ENCODE assay signal across 8 cellular contexts in genomic region chr9:96413312-96414221, GRCh38. TPM values are rescaled to one million over a fixed set of nuclear protein-coding genes. Genes with fewer than 3 reads are reported as not detected.
A peak's percentile ranks its signal among the peaks of the same experiment; 100 is the strongest.
DNase-seq lines count a peak whose midpoint lies in the region; ATAC-seq and TF ChIP-seq lines count a peak whose summit lies in the region.

No MANE protein-coding gene starts in this region.

- peak overlapping the region; percentile 66 to 89 (median 75) for H3K4me3 Mint-ChIP-seq in CD8-positive, alpha-beta memory T cell
- H3K4me3 Mint-ChIP-seq in endodermal cell (no peak overlapping the region), type B pancreatic cell (peak overlapping the region; percentile 9), endothelial cell (ENCODE audit: unreplicated experiment) (no peak overlapping the region)

- no peaks in the 10 kb centered on the region for H3K27me3 ChIP-seq in CD8-positive, alpha-beta memory T cell (ENCODE audit: insufficient read depth, low read length, poor library complexity, severe bottlenecking)
- H3K27me3 ChIP-seq in endodermal cell (ENCODE audit: control insufficient read depth, insufficient read depth, low read length, poor library complexity, severe bottlenecking), result no peaks in the 10 kb centered on the region

- H3K9me3 ChIP-seq in CD8-positive, alpha-beta memory T cell (ENCODE audit: low read length), result no peaks in the 10 kb centered on the region
- H3K9me3 ChIP-seq in endodermal cell (ENCODE audit: control insufficient read depth, low read length), result no peaks in the 10 kb centered on the region

- no peaks in the 10 kb centered on the region for H3K27me3 Mint-ChIP-seq in CD8-positive, alpha-beta memory T cell
- no peaks in the 10 kb centered on the region for H3K27me3 Mint-ChIP-seq in endodermal cell (ENCODE audit: insufficient read depth)
- H3K27me3 Mint-ChIP-seq in type B pancreatic cell, result no peaks in the 10 kb centered on the region
- peaks cover 5% of the 10 kb centered on the region for H3K27me3 Mint-ChIP-seq in endothelial cell (ENCODE audit: unreplicated experiment)

- TF ChIP-seq CTCF in endodermal cell (conservative IDR thresholded peaks at IDR 0.05), result no peak
- TF ChIP-seq CTCF in type B pancreatic cell (conservative IDR thresholded peaks at IDR 0.05), result no peak
- no peak for TF ChIP-seq CTCF in endothelial cell (IDR thresholded peaks at IDR 0.05; ENCODE audit: unreplicated experiment)

- peak in 1 of 5 donors; percentile 26 for DNase-seq in CD8-positive, alpha-beta memory T cell
- DNase-seq in NCI-H526 treated with DMSO at 0.1 percent for 48 hours (lab: John Stamatoyannopoulos, UW) (peak; percentile 2), endodermal cell (peak; percentile 44), type B pancreatic cell (ENCODE audit: extremely low spot score, unreplicated experiment) (no peak), endothelial cell (ENCODE audit: low spot score) (no peak), NCI-H524 treated with DMSO at 0.1 percent for 48 hours (lab: John Stamatoyannopoulos, UW) (no peak), NCI-H510A treated with DMSO at 0.1 percent for 48 hours (lab: John Stamatoyannopoulos, UW) (no peak)

- no peaks in the 10 kb centered on the region for H3K9me3 Mint-ChIP-seq in CD8-positive, alpha-beta memory T cell
- H3K9me3 Mint-ChIP-seq in endodermal cell, result no peaks in the 10 kb centered on the region
- no peaks in the 10 kb centered on the region for H3K9me3 Mint-ChIP-seq in type B pancreatic cell
- H3K9me3 Mint-ChIP-seq in endothelial cell (ENCODE audit: unreplicated experiment), result no peaks in the 10 kb centered on the region

- peaks cover 0 to 8% (median 0%) of the 10 kb centered on the region in 3 donors for H3K36me3 Mint-ChIP-seq in CD8-positive, alpha-beta memory T cell
- peaks cover 16% of the 10 kb centered on the region for H3K36me3 Mint-ChIP-seq in endodermal cell (ENCODE audit: low read depth)
- peaks cover 9% of the 10 kb centered on the region for H3K36me3 Mint-ChIP-seq in type B pancreatic cell
- H3K36me3 Mint-ChIP-seq in endothelial cell (ENCODE audit: low read depth, unreplicated experiment), result no peaks in the 10 kb centered on the region

- H3K27ac Mint-ChIP-seq in CD8-positive, alpha-beta memory T cell, result peak overlapping the region; percentile 61 to 97 (median 88)
- H3K27ac Mint-ChIP-seq in endodermal cell, result no peak overlapping the region
- peak overlapping the region; percentile 53 for H3K27ac Mint-ChIP-seq in type B pancreatic cell
- H3K27ac Mint-ChIP-seq in endothelial cell (ENCODE audit: unreplicated experiment), result no peak overlapping the region

- CTCF ChIA-PET in CD8-positive, alpha-beta memory T cell (lab: Charles Lee), result interaction anchor here (0.8 to 1.4 kb wide), 3 partner anchors 15 to 96 kb away, joined by 3 to 6 read pairs (median 4); partner anchors contain the start of gene SLC35D2

- WGBS in endodermal cell (ENCODE audit: insufficient coverage in 1 of 2, insufficient read length in 1 of 2), 2 experiments, result 89 to 92% methylated on average over 6 to 7 of the region's 7 CpGs

- peak; percentile 29 for ATAC-seq in GM21576 (IDR thresholded peaks at IDR 0.05; ENCODE audit: unreplicated experiment)

- H3K4me3 ChIP-seq in CD8-positive, alpha-beta memory T cell (ENCODE audit: low read length), result peak overlapping the region; percentile 11
- H3K4me3 ChIP-seq in endodermal cell (ENCODE audit: low read length), result no peak overlapping the region

- H3K36me3 ChIP-seq in CD8-positive, alpha-beta memory T cell (ENCODE audit: insufficient read depth, low read length), result no peaks in the 10 kb centered on the region
- H3K36me3 ChIP-seq in endodermal cell (ENCODE audit: control insufficient read depth, insufficient read depth, low read length), result peaks cover 7% of the 10 kb centered on the region

- no peak overlapping the region for H3K27ac ChIP-seq in CD8-positive, alpha-beta memory T cell (ENCODE audit: low read depth, low read length)
- no peak overlapping the region for H3K27ac ChIP-seq in endodermal cell (ENCODE audit: low read depth, low read length)

- POLR2A ChIA-PET in CD8-positive, alpha-beta memory T cell (lab: Charles Lee), result interaction anchor here (0.6 to 1.1 kb wide), 3 partner anchors 36 to 153 kb away, joined by 3 to 4 read pairs (median 3); partner anchors contain the start of gene HABP4

- peaks cover 34% of the 10 kb centered on the region for H3K4me1 ChIP-seq in CD8-positive, alpha-beta memory T cell (ENCODE audit: insufficient read depth, low read length)
- H3K4me1 ChIP-seq in endodermal cell (ENCODE audit: control insufficient read depth, insufficient read depth, low read length), result no peaks in the 10 kb centered on the region

- H3K4me1 Mint-ChIP-seq in CD8-positive, alpha-beta memory T cell, result peaks cover 33 to 50% (median 47%) of the 10 kb centered on the region in 3 donors
- H3K4me1 Mint-ChIP-seq in endodermal cell, result peaks cover 6% of the 10 kb centered on the region
- H3K4me1 Mint-ChIP-seq in type B pancreatic cell (ENCODE audit: unreplicated experiment), result peaks cover 7% of the 10 kb centered on the region
- H3K4me1 Mint-ChIP-seq in endothelial cell (ENCODE audit: unreplicated experiment), result peaks cover 4% of the 10 kb centered on the region

- no peak overlapping the region for H3K9ac ChIP-seq in endodermal cell (ENCODE audit: extremely low read depth, low read length, poor library complexity, severe bottlenecking)

RNA-seq across cellular contexts. Expression of gene ZNF367, which starts 4.6 kb away (rescaled TPM):
- 10 to 100 TPM; 47.8 to 51.9 TPM for total RNA-seq in CD8-positive, alpha-beta memory T cell
- polyA plus RNA-seq in CD8-positive, alpha-beta memory T cell, result 1.5 TPM
- total RNA-seq in endodermal cell, result 10 to 100 TPM in 1 of 2 donors, 1 to 10 TPM in 1; 7.7 to 10.6 TPM
- 9.5 TPM for polyA plus RNA-seq in endodermal cell (2013, experiment 1 of 2)
- polyA plus RNA-seq in endodermal cell (2013, experiment 2 of 2), result 10.2 TPM
- total RNA-seq in type B pancreatic cell (ENCODE audit: low replicate concordance), result 4.3 and 7.2 TPM in 2 replicates
- 2.2 TPM for total RNA-seq in endothelial cell (ENCODE audit: unreplicated experiment)

RNA-seq across cellular contexts. Expression of gene SLC35D2, which starts 30.1 kb away (rescaled TPM):
- 1 to 10 TPM; 7.9 to 8.3 TPM for total RNA-seq in CD8-positive, alpha-beta memory T cell
- 29.1 TPM for polyA plus RNA-seq in CD8-positive, alpha-beta memory T cell
- total RNA-seq in endodermal cell, result 10 to 100 TPM; 31.9 to 36.2 TPM
- polyA plus RNA-seq in endodermal cell (2013, experiment 1 of 2), result 14.7 TPM
- 14.5 TPM for polyA plus RNA-seq in endodermal cell (2013, experiment 2 of 2)
- total RNA-seq in type B pancreatic cell (ENCODE audit: low replicate concordance), result 25.7 and 40.5 TPM in 2 replicates
- total RNA-seq in endothelial cell (ENCODE audit: unreplicated experiment), result 27.2 TPM

RNA-seq across cellular contexts. Expression of gene HABP4, which starts 36.4 kb away (rescaled TPM):
- 10 to 100 TPM; 20.4 to 21.0 TPM for total RNA-seq in CD8-positive, alpha-beta memory T cell
- polyA plus RNA-seq in CD8-positive, alpha-beta memory T cell, result 24.1 TPM
- total RNA-seq in endodermal cell, result 10 to 100 TPM in 1 of 2 donors, 1 to 10 TPM in 1; 10.0 to 12.1 TPM
- polyA plus RNA-seq in endodermal cell (2013, experiment 1 of 2), result 26.1 TPM
- polyA plus RNA-seq in endodermal cell (2013, experiment 2 of 2), result 22.3 TPM
- total RNA-seq in type B pancreatic cell (ENCODE audit: low replicate concordance), result 10.1 and 19.4 TPM in 2 replicates
- 7.5 TPM for total RNA-seq in endothelial cell (ENCODE audit: unreplicated experiment)

Comparison
In these comparisons a context has a peak if more than half of its experiments do, and no peak if none do; other contexts are left out.
1. DNase-seq: peak in NCI-H526 treated with DMSO at 0.1 percent for 48 hours (single experiment) and endodermal cell (single experiment); none in type B pancreatic cell (single experiment), endothelial cell (single experiment), NCI-H524 treated with DMSO at 0.1 percent for 48 hours (single experiment) and NCI-H510A treated with DMSO at 0.1 percent for 48 hours (single experiment).
2. H3K27ac Mint-ChIP-seq: peak in CD8-positive, alpha-beta memory T cell (8 of 8) and type B pancreatic cell (single experiment); none in endodermal cell (single experiment) and endothelial cell (single experiment).
3. H3K4me3 Mint-ChIP-seq: peak in CD8-positive, alpha-beta memory T cell (7 of 7) and type B pancreatic cell (single experiment); none in endodermal cell (single experiment) and endothelial cell (single experiment).